In the genomic region with DNA sequence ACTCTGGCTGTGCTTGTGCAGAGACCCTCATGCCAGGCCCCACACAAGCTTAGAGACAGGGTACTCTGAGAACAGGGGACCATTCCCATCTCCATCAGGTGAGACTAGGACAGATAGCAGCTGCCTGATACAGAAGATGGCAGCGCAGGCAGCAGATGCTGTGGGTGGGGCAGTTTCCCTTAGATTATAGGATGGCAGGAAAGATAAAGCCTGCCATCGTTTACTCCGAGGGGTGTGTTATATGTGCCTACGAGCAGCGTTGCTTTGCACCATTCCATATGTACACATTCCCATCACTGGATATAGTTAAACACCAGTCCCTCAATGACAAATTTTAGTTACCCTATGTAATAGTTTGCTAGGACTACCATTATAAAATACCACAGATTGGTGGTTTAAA, we compare ENCODE assay signal across 28 cellular contexts.
"Had no signal": no experiment of that assay in that cellular context is flagged by ENCODE, and none has a peak within 500 bp of the region (broad histone marks: within the 10 kb centered on the region; RNA-seq: fewer than 3 reads in every experiment).

No MANE protein-coding gene starts in this region.

- H3K36me3 ChIP-seq: ascending aorta, breast epithelium, cardiac muscle cell, colonic mucosa had no signal

- H3K9me3 ChIP-seq: ascending aorta, breast epithelium, colonic mucosa had no signal

- DNase-seq: activated CD4-positive, alpha-beta memory T cell treated with anti-CD3 and anti-CD28 coated beads for 36 hours; activated CD4-positive, alpha-beta T cell treated with anti-CD3 and anti-CD28 coated beads for 36 hours; activated CD4-positive, alpha-beta T cell treated with anti-CD3 and anti-CD28 coated beads, Interleukin-2, amount 10 ng/mL, durations not matched to agents 24 days and 14 days; activated CD4-positive, CD25-positive, alpha-beta regulatory T cell; activated CD4-positive, CD25-positive, alpha-beta regulatory T cell treated with anti-CD3 and anti-CD28 coated beads, Interleukin-2, amount 50 U/mL, for 72 hours; activated CD8-positive, alpha-beta memory T cell treated with anti-CD3 and anti-CD28 coated beads for 24 hours; activated effector memory CD4-positive, alpha-beta T cell treated with Interleukin-2 at 50 U/mL for 16 hours; activated gamma-delta T cell treated with Interleukin-2 at 50 U/mL for 16 hours; activated naive CD4-positive, alpha-beta T cell treated with anti-CD3 and anti-CD28 coated beads, Interleukin-2, amount 50 U/mL, for 16 hours; activated naive CD4-positive, alpha-beta T cell treated with Interleukin-2 at 50 U/mL for 16 hours; activated T-cell treated with anti-CD3 and anti-CD28 coated beads, Interleukin-2, amount 50 U/mL, for 4 hours; amygdala; central memory CD4-positive, alpha-beta T cell; cerebellar nuclear complex; colonic mucosa; effector CD8-positive, alpha-beta T cell; endodermal cell; foreskin fibroblast; head of caudate nucleus; T-helper 1 cell; T-helper 2 cell had no signal

- H3K27ac Mint-ChIP-seq: activated CD4-positive, alpha-beta memory T cell treated with anti-CD3 and anti-CD28 coated beads for 36 hours; activated CD4-positive, alpha-beta T cell treated with anti-CD3 and anti-CD28 coated beads for 36 hours; activated naive CD8-positive, alpha-beta T cell; activated T-helper 17 cell treated with anti-CD3 and anti-CD28 coated beads, Interleukin-2, amount 50 U/mL, for 72 hours; endodermal cell had no signal

- H3K27me3 Mint-ChIP-seq: activated CD4-positive, alpha-beta memory T cell treated with anti-CD3 and anti-CD28 coated beads for 36 hours; activated CD4-positive, alpha-beta T cell treated with anti-CD3 and anti-CD28 coated beads for 36 hours; activated CD4-positive, alpha-beta T cell treated with anti-CD3 and anti-CD28 coated beads, Interleukin-2, amount 10 ng/mL, durations not matched to agents 24 days and 14 days; activated naive CD8-positive, alpha-beta T cell; activated T-helper 17 cell treated with anti-CD3 and anti-CD28 coated beads, Interleukin-2, amount 50 U/mL, for 72 hours; brain had no signal

- ATAC-seq: activated CD4-positive, alpha-beta T cell treated with anti-CD3 and anti-CD28 coated beads for 36 hours; activated T-cell treated with anti-CD3 and anti-CD28 coated beads, Interleukin-2, amount 50 U/mL, for 4 hours; activated T-helper 17 cell treated with anti-CD3 and anti-CD28 coated beads, Interleukin-2, amount 50 U/mL, for 72 hours; esophagus mucosa had no signal

- H3K9me3 Mint-ChIP-seq: activated T-cell treated with anti-CD3 and anti-CD28 coated beads, Interleukin-2, amount 50 U/mL, for 4 hours; activated T-helper 17 cell treated with anti-CD3 and anti-CD28 coated beads, Interleukin-2, amount 50 U/mL, for 72 hours had no signal

- H3K27ac ChIP-seq: ascending aorta, breast epithelium, cardiac muscle cell, colonic mucosa had no signal

- H3K27me3 ChIP-seq: ascending aorta, breast epithelium, cardiac muscle cell, colonic mucosa had no signal

- H3K4me3 ChIP-seq: ascending aorta, breast epithelium, cardiac muscle cell, colonic mucosa had no signal

- H3K4me1 ChIP-seq: ascending aorta, breast epithelium, colonic mucosa had no signal

- H3K4me3 Mint-ChIP-seq: activated CD4-positive, alpha-beta memory T cell treated with anti-CD3 and anti-CD28 coated beads for 36 hours; activated CD4-positive, alpha-beta T cell treated with anti-CD3 and anti-CD28 coated beads for 36 hours; activated CD4-positive, alpha-beta T cell treated with anti-CD3 and anti-CD28 coated beads, Interleukin-2, amount 10 ng/mL, durations not matched to agents 24 days and 14 days; activated naive CD8-positive, alpha-beta T cell; activated T-cell treated with anti-CD3 and anti-CD28 coated beads, Interleukin-2, amount 50 U/mL, for 4 hours; activated T-helper 17 cell treated with anti-CD3 and anti-CD28 coated beads, Interleukin-2, amount 50 U/mL, for 72 hours; brain; endodermal cell had no signal
